Comparison of ENCODE assay signal across 19 cellular contexts in genomic region chr5:94276056-94276455, GRCh38.
A peak's percentile ranks its signal among the peaks of the same experiment; 100 is the strongest.
DNase-seq lines count a peak whose midpoint lies in the region; ATAC-seq, FAIRE-seq and TF ChIP-seq lines count a peak whose summit lies in the region.
"Had no signal": no experiment of that assay in that cellular context is flagged by ENCODE, and none has a peak within 500 bp of the region (broad histone marks: within the 10 kb centered on the region; RNA-seq: fewer than 3 reads in every experiment).

No MANE protein-coding gene starts in this region.

- POLR2A ChIA-PET in MCF 10A (lab: Yijun Ruan, JAX) = no interaction called here
- POLR2A ChIA-PET in HepG2 (lab: Yijun Ruan, JAX) = no interaction called here

- no peaks in the 10 kb centered on the region for H3K4me1 ChIP-seq in mammary epithelial cell (ENCODE audit: insufficient read depth, low read length)
- H3K4me1 ChIP-seq in adipocyte (ENCODE audit: control insufficient read depth, insufficient read depth, low read length) = peaks cover 7% of the 10 kb centered on the region
- no peaks in the 10 kb centered on the region for H3K4me1 ChIP-seq in HepG2 (ENCODE audit: insufficient read depth, low read length)

- dilution Hi-C loops in mammary epithelial cell (cut with HindIII; ENCODE audit: low sequenced_read_pairs) = no loop called here

- no peaks in the 10 kb centered on the region for H3K27me3 ChIP-seq in mammary epithelial cell (ENCODE audit: insufficient read depth, low read length)
- H3K27me3 ChIP-seq in adipocyte (replicated peaks; ENCODE audit: control insufficient read depth, insufficient read depth, low read length) = no peaks in the 10 kb centered on the region
- no peaks in the 10 kb centered on the region for H3K27me3 ChIP-seq in HepG2 (ENCODE audit: control insufficient read depth in 1 of 2, insufficient read depth in 2 of 2, low read length in 2 of 2)

- no peak overlapping the region for H3K4me2 ChIP-seq in mammary epithelial cell (ENCODE audit: insufficient read depth, low read depth, low read length)
- no peak overlapping the region for H3K4me2 ChIP-seq in HepG2 (ENCODE audit: low read depth, low read length)

- no peak overlapping the region for H3K4me3 ChIP-seq in mammary epithelial cell (replicated peaks in 1 of 3; ENCODE audit: insufficient read depth in 1 of 3, low read depth in 2 of 3, low read length in 3 of 3)
- no peak overlapping the region for H3K4me3 ChIP-seq in adipocyte (ENCODE audit: low read length)
- no peak overlapping the region for H3K4me3 ChIP-seq in HepG2 (replicated peaks in 1 of 3; ENCODE audit: insufficient read depth in 1 of 3, low read depth in 2 of 3, low read length in 3 of 3)

- peaks cover 5% of the 10 kb centered on the region for H3K4me1 Mint-ChIP-seq in MCF 10A (ENCODE audit: insufficient read depth, unreplicated experiment)

- TF ChIP-seq RAD21 in HepG2 (CRISPR knock-in tag; IDR thresholded peaks at IDR 0.05) = no peak

- no peaks in the 10 kb centered on the region for H3K36me3 Mint-ChIP-seq in MCF 10A (ENCODE audit: insufficient read depth, unreplicated experiment)

- H3K27me3 Mint-ChIP-seq in MCF 10A (ENCODE audit: insufficient read depth, unreplicated experiment) = no peaks in the 10 kb centered on the region

- no peak for FAIRE-seq in HepG2 (lab: Jason Lieb, UNC)
- FAIRE-seq: GM12891, H54 had no signal

- no peaks in the 10 kb centered on the region for H3K79me2 ChIP-seq in mammary epithelial cell (ENCODE audit: insufficient read depth, low read length)
- no peaks in the 10 kb centered on the region for H3K79me2 ChIP-seq in HepG2 (ENCODE audit: insufficient read depth, low read length)

- H2AFZ ChIP-seq in mammary epithelial cell (ENCODE audit: low read depth, low read length) (no peak overlapping the region), HepG2 (ENCODE audit: low read length) (no peak overlapping the region)

- H3K27ac ChIP-seq in mammary epithelial cell (ENCODE audit: insufficient read depth, low read depth, low read length) = no peak overlapping the region
- no peak overlapping the region for H3K27ac ChIP-seq in HepG2 (ENCODE audit: extremely low read length, insufficient read depth, low read length)
- H3K27ac ChIP-seq: RWPE1 had no signal

- TF ChIP-seq POLR2A in HepG2 (IDR thresholded peaks at IDR 0.05; ENCODE audit: insufficient read depth in 1 of 2, low read depth in 2 of 2, low read length in 2 of 2) = no peak

- no peaks in the 10 kb centered on the region for H3K36me3 ChIP-seq in mammary epithelial cell (ENCODE audit: insufficient read depth, low read length)
- H3K36me3 ChIP-seq in adipocyte (ENCODE audit: control insufficient read depth, insufficient read depth, low read length, severe bottlenecking) = no peaks in the 10 kb centered on the region
- H3K36me3 ChIP-seq in HepG2 (replicated peaks in 1 of 2; ENCODE audit: control insufficient read depth in 1 of 2, insufficient read depth in 2 of 2, low read length in 2 of 2) = no peaks in the 10 kb centered on the region

- CTCF ChIA-PET in MCF 10A (lab: Yijun Ruan, JAX) (no interaction called here), mammary epithelial cell (lab: Charles Lee; ENCODE audit: low non-redundant PET) (no interaction called here), HepG2 (lab: Yijun Ruan, JAX; ENCODE audit: low intra/inter-chr PET ratio, low total read pairs) (no interaction called here)

- H3K9me3 ChIP-seq in mammary epithelial cell (replicated peaks; ENCODE audit: insufficient read depth, low read length) (no peaks in the 10 kb centered on the region), adipocyte (ENCODE audit: control insufficient read depth, low read length) (no peaks in the 10 kb centered on the region), HepG2 (ENCODE audit: low read length) (no peaks in the 10 kb centered on the region)

- TF ChIP-seq EP300 in HepG2 (IDR thresholded peaks at IDR 0.05; ENCODE audit: low read depth in 2 of 2, low read length in 2 of 2) = no peak
- no peak for TF ChIP-seq EP300 in HepG2 (CRISPR knock-in tag; IDR thresholded peaks at IDR 0.05; ENCODE audit: borderline replicate concordance)

- in situ Hi-C loops in mammary epithelial cell (cut with MboI; ENCODE audit: low sequenced_read_pairs in 2 of 2) (no loop called here), HepG2 (cut with HindIII; ENCODE audit: extremely low pct_ligation_motif_present, low pct_unique_long_range_greater_than_20kb) (no loop called here)

- H3K4me3 Mint-ChIP-seq in MCF 10A (ENCODE audit: unreplicated experiment) = no peak overlapping the region

- BruUV-seq in MCF 10A (replicated peaks; lab: Mats Ljungman, UMichigan) (no TSS peak), mammary epithelial cell (replicated peaks; lab: Mats Ljungman, UMichigan) (no TSS peak), HepG2 (replicated peaks; lab: Mats Ljungman, UMichigan) (no TSS peak)

- H4K20me1 ChIP-seq in mammary epithelial cell (ENCODE audit: insufficient read depth, low read length) (no peaks in the 10 kb centered on the region), HepG2 (ENCODE audit: insufficient read depth, low read length) (no peaks in the 10 kb centered on the region)

- WGBS in mammary epithelial cell (ENCODE audit: low coverage, missing lambda C conversion rate) = 88% methylated on average over 1 of the region's 1 CpG
- WGBS in HepG2 (ENCODE audit: low lambda C conversion rate) = 8% methylated on average over 1 of the region's 1 CpG

- ATAC-seq in HepG2 (no peak), GM21360 (IDR thresholded peaks at IDR 0.05; ENCODE audit: unreplicated experiment) (no peak)
- ATAC-seq: Panc1 had no signal

- TF ChIP-seq CTCF in MCF 10A (IDR thresholded peaks at IDR 0.05; ENCODE audit: unreplicated experiment) (no peak), mammary epithelial cell (conservative IDR thresholded peaks at IDR 0.05 in 1 of 2, IDR thresholded peaks at IDR 0.05 in 1 of 2; ENCODE audit: extremely low read depth in 1 of 2, insufficient read depth in 1 of 2, low read depth in 1 of 2, low read length in 2 of 2) (no peak), HepG2 (CRISPR knock-in tag; IDR thresholded peaks at IDR 0.05) (no peak)

- H3K27ac Mint-ChIP-seq in MCF 10A (ENCODE audit: low read depth, unreplicated experiment) = no peak overlapping the region

- H3K9ac ChIP-seq in mammary epithelial cell (ENCODE audit: insufficient read depth, low read length) (no peak overlapping the region), adipocyte (ENCODE audit: low read length) (no peak overlapping the region), HepG2 (ENCODE audit: insufficient read depth, low read depth, low read length) (no peak overlapping the region)

- intact Hi-C loops in MCF 10A (cut with micrococcal nuclease) = no loop called here
- intact Hi-C loops in mammary epithelial cell (cut with micrococcal nuclease) = no loop called here
- intact Hi-C loops in HepG2 (cut with micrococcal nuclease; ENCODE audit: unreplicated experiment) = no loop called here

- H3K9me3 Mint-ChIP-seq in MCF 10A (ENCODE audit: unreplicated experiment) = no peaks in the 10 kb centered on the region

- DNase-seq in MCF 10A (ENCODE audit: unreplicated experiment) (peak; percentile 16), mammary epithelial cell (no peak), adipocyte (ENCODE audit: low read depth) (peak; percentile 24), HepG2 (ENCODE audit: low spot score) (no peak), Kasumi-1 (lab: John Stamatoyannopoulos, UW) (no peak), nucleus accumbens (lab: John Stamatoyannopoulos, UW) (no peak)
- DNase-seq: 8988T, ACHN, Calu3, DMS79 treated with DMSO at 0.1 percent for 48 hours, GF-D8, KBM-7, NCI-H2107, NCI-H524 had no signal

TF ChIP-seq in HepG2, 621 proteins besides CTCF, POLR2A, EP300 and RAD21:
- TF ChIP-seq ZZZ3 (CRISPR knock-in tag; IDR thresholded peaks at IDR 0.05; ENCODE audit: borderline replicate concordance) (no peak), CEBPB (IDR thresholded peaks at IDR 0.05; ENCODE audit: borderline replicate concordance, low read depth, low read length) (0 out of 2 replicates have a peak, but pooled peaks have one; percentile 9)

Comparison
In these comparisons a context has a peak if more than half of its experiments do, and no peak if none do; other contexts are left out.
1. DNase-seq: peak in MCF 10A (single experiment) and adipocyte (single experiment); none in mammary epithelial cell (single experiment), HepG2 (single experiment), Kasumi-1 (0 of 2) and nucleus accumbens (0 of 56).